Comparison of ENCODE assay signal across 8 cellular contexts in genomic region chr1:109493805-109494539, GRCh38. TPM values are rescaled to one million over a fixed set of nuclear protein-coding genes. Genes with fewer than 3 reads are reported as not detected.
A peak's percentile ranks its signal among the peaks of the same experiment; 100 is the strongest.
DNase-seq lines count a peak whose midpoint lies in the region; ATAC-seq, FAIRE-seq and TF ChIP-seq lines count a peak whose summit lies in the region.

TSS of gene CYB561D1 (plus strand) at chr1:109494094. CDS start at chr1:109494140, 46 bp downstream.

- peak; percentile 97 for FAIRE-seq in GM12891 (lab: Jason Lieb, UNC)

- no peaks in the 10 kb centered on the region for H3K9me3 ChIP-seq in right cardiac atrium (ENCODE audit: control insufficient read depth, low read length)

- H3K27me3 ChIP-seq in right cardiac atrium (ENCODE audit: control insufficient read depth, insufficient read depth), result no peaks in the 10 kb centered on the region

- peak within 1 kb of the TSS; percentile 96 for H3K4me3 Mint-ChIP-seq in T-helper 1 cell treated with Interleukin-12 subunit alpha and Interleukin-12 subunit beta and Interleukin-4 antibody, amounts not matched to agents 30 μg/mL and 1 μg/mL, for 36 hours

- under 1% methylated on average over 44 of the region's 44 CpGs for WGBS in right cardiac atrium

- TF ChIP-seq POLR2A in GM12891 (IDR thresholded peaks at IDR 0.05; ENCODE audit: low read depth, low read length), result peak; percentile 91

- peak; percentile 89 for ATAC-seq in HG02642 (IDR thresholded peaks at IDR 0.05; ENCODE audit: poor library complexity, unreplicated experiment)
- peak; percentile 93 for ATAC-seq in right cardiac atrium

- H3K27ac ChIP-seq in right cardiac atrium (ENCODE audit: low read length), result peak within 1 kb of the TSS; percentile 21

- H3K4me1 Mint-ChIP-seq in T-helper 1 cell treated with Interleukin-12 subunit alpha and Interleukin-12 subunit beta and Interleukin-4 antibody, amounts not matched to agents 30 μg/mL and 1 μg/mL, for 36 hours (ENCODE audit: low read depth), result peaks cover 33% of the 10 kb centered on the region

- no peaks in the 10 kb centered on the region for H3K9me3 Mint-ChIP-seq in T-helper 1 cell treated with Interleukin-12 subunit alpha and Interleukin-12 subunit beta and Interleukin-4 antibody, amounts not matched to agents 30 μg/mL and 1 μg/mL, for 36 hours

- no peaks in the 10 kb centered on the region for H3K27me3 Mint-ChIP-seq in T-helper 1 cell treated with Interleukin-12 subunit alpha and Interleukin-12 subunit beta and Interleukin-4 antibody, amounts not matched to agents 30 μg/mL and 1 μg/mL, for 36 hours (ENCODE audit: low read depth)

- H3K4me1 ChIP-seq in right cardiac atrium (ENCODE audit: control insufficient read depth, insufficient read depth, low read length), result peaks cover 4% of the 10 kb centered on the region

- peaks cover 27% of the 10 kb centered on the region for H3K36me3 Mint-ChIP-seq in T-helper 1 cell treated with Interleukin-12 subunit alpha and Interleukin-12 subunit beta and Interleukin-4 antibody, amounts not matched to agents 30 μg/mL and 1 μg/mL, for 36 hours (ENCODE audit: low read depth)

- intact Hi-C loops in right cardiac atrium (cut with DNase I), result loop anchor here in 1 of 4 donors (5.0 kb wide), 1 partner anchor 38 kb away; no protein-coding TSS in a partner anchor

- peak within 1 kb of the TSS; percentile 88 for H3K27ac Mint-ChIP-seq in T-helper 1 cell treated with Interleukin-12 subunit alpha and Interleukin-12 subunit beta and Interleukin-4 antibody, amounts not matched to agents 30 μg/mL and 1 μg/mL, for 36 hours

- peak within 1 kb of the TSS; percentile 52 for H3K4me3 ChIP-seq in right cardiac atrium (ENCODE audit: low read length)

- DNase-seq in GM12891 (ENCODE audit: insufficient read length, low spot score) (peak; percentile 96), NCI-H1105 (lab: John Stamatoyannopoulos, UW) (peak; percentile 84), amygdala (lab: John Stamatoyannopoulos, UW) (peak in 55 of 56 donors; percentile 31 to 89 (median 77)), right cardiac atrium (peak; percentile 90 to 96 (median 95)), renal cortical epithelial cell (ENCODE audit: low read depth) (peak; percentile 46), OCI-M2 (lab: John Stamatoyannopoulos, UW; ENCODE audit: unreplicated experiment) (no peak)

TF ChIP-seq in GM12891, 5 proteins besides CTCF, POLR2A, EP300 and RAD21:
- TF ChIP-seq PAX5 (IDR thresholded peaks at IDR 0.05; ENCODE audit: insufficient read depth, low read length, severe bottlenecking) (no peak), POLR2AphosphoS5 (IDR thresholded peaks at IDR 0.05; ENCODE audit: low read depth, low read length) (peak; percentile 87), SPI1 (IDR thresholded peaks at IDR 0.05; ENCODE audit: low read depth, low read length) (0 out of 2 replicates have a peak, but pooled peaks have one; percentile 18), TAF1 (IDR thresholded peaks at IDR 0.05; ENCODE audit: low read depth, low read length) (peak; percentile 71; the same call in 1 of the 2 replicates), POU2F2 (IDR thresholded peaks at IDR 0.05; ENCODE audit: low read depth, low read length) (peak; percentile 82)

RNA-seq across cellular contexts. Expression of gene CYB561D1, which starts in this region (rescaled TPM):
- polyA plus RNA-seq in GM12891 (2012; ENCODE audit: low read depth, missing spikeins), result 4.4 TPM
- total RNA-seq in right cardiac atrium (1 to 10 TPM; 4.9 to 6.6 (median 5.5) TPM), renal cortical epithelial cell (8.0 and 14.8 TPM in 2 replicates)
- polyA plus RNA-seq in right cardiac atrium, result 2.8 TPM
